Comparison of ENCODE assay signal across 32 cellular contexts in genomic region chr3:119514637-119515036, GRCh38. TPM values are rescaled to one million over a fixed set of nuclear protein-coding genes. Genes with fewer than 3 reads are reported as not detected.
"Had no signal": no experiment of that assay in that cellular context is flagged by ENCODE, and none has a peak within 500 bp of the region (broad histone marks: within the 10 kb centered on the region; RNA-seq: fewer than 3 reads in every experiment).

No MANE protein-coding gene starts in this region.

- ATAC-seq: activated CD4-positive, alpha-beta T cell treated with anti-CD3 and anti-CD28 coated beads for 36 hours; activated naive CD8-positive, alpha-beta T cell treated with anti-CD3 and anti-CD28 coated beads, Interleukin-2, amount 50 U/mL, for 24 hours; activated T-cell treated with anti-CD3 and anti-CD28 coated beads, Interleukin-2, amount 50 U/mL, for 72 hours; body of pancreas; esophagus mucosa; foreskin keratinocyte; gastrocnemius medialis; heart left ventricle had no signal

- H3K4me1 Mint-ChIP-seq: endodermal cell had no signal

- H3K27me3 Mint-ChIP-seq: activated CD4-positive, alpha-beta T cell treated with anti-CD3 and anti-CD28 coated beads for 36 hours; activated naive CD8-positive, alpha-beta T cell treated with anti-CD3 and anti-CD28 coated beads for 36 hours; activated naive CD8-positive, alpha-beta T cell treated with anti-CD3 and anti-CD28 coated beads, Interleukin-2, amount 50 U/mL, for 24 hours; activated T-cell treated with anti-CD3 and anti-CD28 coated beads, Interleukin-2, amount 50 U/mL, for 24 hours had no signal

- H3K9me3 ChIP-seq: adrenal gland, body of pancreas, gastrocnemius medialis, heart left ventricle had no signal

- H3K9me3 Mint-ChIP-seq: activated T-cell treated with anti-CD3 and anti-CD28 coated beads, Interleukin-2, amount 50 U/mL, for 24 hours had no signal

- H3K4me3 ChIP-seq: adrenal gland, body of pancreas, dorsolateral prefrontal cortex, gastrocnemius medialis, heart left ventricle had no signal

- DNase-seq: activated CD4-positive, alpha-beta T cell treated with anti-CD3 and anti-CD28 coated beads for 36 hours; activated CD4-positive, alpha-beta T cell treated with anti-CD3 and anti-CD28 coated beads, Interleukin-2, amount 50 U/mL, for 1 hour; activated CD4-positive, alpha-beta T cell treated with anti-CD3 and anti-CD28 coated beads, Interleukin-2, amount 50 U/mL, for 48 hours; activated CD4-positive, CD25-positive, alpha-beta regulatory T cell; activated CD4-positive, CD25-positive, alpha-beta regulatory T cell treated with anti-CD3 and anti-CD28 coated beads, Interleukin-2, amount 50 U/mL, for 72 hours; activated CD8-positive, alpha-beta memory T cell treated with anti-CD3 and anti-CD28 coated beads, Interleukin-2, amount 50 U/mL, for 48 hours; activated effector memory CD4-positive, alpha-beta T cell treated with Interleukin-2 at 50 U/mL for 16 hours; activated gamma-delta T cell treated with Interleukin-2 at 50 U/mL for 16 hours; activated naive CD4-positive, alpha-beta T cell treated with anti-CD3 and anti-CD28 coated beads, Interleukin-2, amount 50 U/mL, for 16 hours; activated naive CD4-positive, alpha-beta T cell treated with Interleukin-2 at 50 U/mL for 16 hours; activated naive CD8-positive, alpha-beta T cell treated with anti-CD3 and anti-CD28 coated beads for 36 hours; activated naive CD8-positive, alpha-beta T cell treated with anti-CD3 and anti-CD28 coated beads, Interleukin-2, amount 50 U/mL, for 24 hours; activated T-cell treated with anti-CD3 and anti-CD28 coated beads for 4 hours; activated T-cell treated with anti-CD3 and anti-CD28 coated beads, Interleukin-2, amount 50 U/mL, for 24 hours; activated T-cell treated with anti-CD3 and anti-CD28 coated beads, Interleukin-2, amount 50 U/mL, for 72 hours; adrenal gland; amygdala; aorta; caudate nucleus; dorsolateral prefrontal cortex; effector memory CD4-positive, alpha-beta T cell; endodermal cell; foreskin keratinocyte; gastrocnemius medialis; glutamatergic neuron; heart left ventricle; T-helper 1 cell; T-helper 2 cell had no signal

- H3K4me1 ChIP-seq: adrenal gland, body of pancreas, foreskin keratinocyte had no signal

- H3K27me3 ChIP-seq: adrenal gland, body of pancreas, dorsolateral prefrontal cortex, foreskin keratinocyte, gastrocnemius medialis, heart left ventricle had no signal

- H3K27ac ChIP-seq: adrenal gland, body of pancreas, dorsolateral prefrontal cortex, foreskin keratinocyte, gastrocnemius medialis had no signal

- H3K27ac Mint-ChIP-seq: activated CD4-positive, alpha-beta T cell treated with anti-CD3 and anti-CD28 coated beads for 36 hours; activated naive CD8-positive, alpha-beta T cell treated with anti-CD3 and anti-CD28 coated beads for 36 hours; activated naive CD8-positive, alpha-beta T cell treated with anti-CD3 and anti-CD28 coated beads, Interleukin-2, amount 50 U/mL, for 24 hours; activated T-cell treated with anti-CD3 and anti-CD28 coated beads, Interleukin-2, amount 50 U/mL, for 24 hours; activated T-cell treated with anti-CD3 and anti-CD28 coated beads, Interleukin-2, amount 50 U/mL, for 72 hours; endodermal cell had no signal

- H3K4me3 Mint-ChIP-seq: activated CD4-positive, alpha-beta T cell treated with anti-CD3 and anti-CD28 coated beads for 36 hours; activated naive CD8-positive, alpha-beta T cell treated with anti-CD3 and anti-CD28 coated beads for 36 hours; activated naive CD8-positive, alpha-beta T cell treated with anti-CD3 and anti-CD28 coated beads, Interleukin-2, amount 50 U/mL, for 24 hours; activated T-cell treated with anti-CD3 and anti-CD28 coated beads, Interleukin-2, amount 50 U/mL, for 24 hours; activated T-cell treated with anti-CD3 and anti-CD28 coated beads, Interleukin-2, amount 50 U/mL, for 72 hours; endodermal cell had no signal

RNA-seq across cellular contexts. Expression of gene CD80, which starts 44.8 kb away (rescaled TPM):
- total RNA-seq: chondrocyte, epithelial cell of proximal tubule, foreskin keratinocyte had no signal
- polyA plus RNA-seq: foreskin keratinocyte had no signal
